ENCODE assay signal across 15 cellular contexts in the genomic region with DNA sequence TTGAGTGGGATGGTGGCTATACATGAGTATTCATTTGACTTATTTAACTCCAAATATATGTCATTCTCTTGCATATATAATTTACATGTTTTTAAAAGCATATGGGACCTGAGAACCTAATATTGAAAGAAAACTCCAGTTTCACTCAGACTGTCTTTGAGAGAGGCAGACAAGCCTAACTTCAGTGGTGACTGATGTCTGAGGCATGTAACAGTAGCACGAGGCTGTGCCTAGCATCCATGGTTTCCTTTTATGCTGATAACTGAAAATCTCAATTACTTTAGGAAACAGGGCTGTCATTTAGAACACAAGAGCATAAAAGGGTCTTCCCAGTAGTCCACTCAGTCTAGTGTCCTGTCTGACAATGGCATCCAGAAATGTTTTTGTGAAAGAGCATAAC. TPM values are rescaled to one million over a fixed set of nuclear protein-coding genes. Genes with fewer than 3 reads are reported as not detected.
DNase-seq lines count a peak whose midpoint lies in the region; ATAC-seq and TF ChIP-seq lines count a peak whose summit lies in the region.
"Had no signal": no experiment of that assay in that cellular context is flagged by ENCODE, and none has a peak within 500 bp of the region (broad histone marks: within the 10 kb centered on the region; RNA-seq: fewer than 3 reads in every experiment).

No MANE protein-coding gene starts in this region.

- CTCF ChIA-PET in OCI-LY7 (lab: Charles Lee; ENCODE audit: unreplicated experiment), result no interaction called here

- peak overlapping the region in 1 of 2 donors; percentile 78 for H3K4me3 Mint-ChIP-seq in activated T-cell treated with anti-CD3 and anti-CD28 coated beads, Interleukin-2, amount 50 U/mL, for 72 hours
- H3K4me3 Mint-ChIP-seq in activated T-cell treated with anti-CD3 and anti-CD28 coated beads, Interleukin-2, amount 50 U/mL, for 4 hours, result no peak overlapping the region
- H3K4me3 Mint-ChIP-seq in effector memory CD8-positive, alpha-beta T cell, result peak overlapping the region; percentile 68 to 84
- H3K4me3 Mint-ChIP-seq in stimulated activated effector memory CD8-positive, alpha-beta T cell treated with anti-CD3 and anti-CD28 coated beads, Interleukin-12 subunit alpha, Interleukin-12 subunit beta, amount 100 ng/mL, for 72 hours, result peak overlapping the region; percentile 58

- peaks cover 38% of the 10 kb centered on the region for H3K4me1 Mint-ChIP-seq in activated T-cell treated with anti-CD3 and anti-CD28 coated beads, Interleukin-2, amount 50 U/mL, for 72 hours (ENCODE audit: low read depth)
- peaks cover 39% of the 10 kb centered on the region for H3K4me1 Mint-ChIP-seq in activated T-cell treated with anti-CD3 and anti-CD28 coated beads, Interleukin-2, amount 50 U/mL, for 4 hours (ENCODE audit: low read depth)
- H3K4me1 Mint-ChIP-seq in effector memory CD8-positive, alpha-beta T cell (ENCODE audit: low read depth in 2 of 2), result peaks cover 20 to 35% of the 10 kb centered on the region in 2 donors
- peaks cover 42% of the 10 kb centered on the region for H3K4me1 Mint-ChIP-seq in stimulated activated effector memory CD8-positive, alpha-beta T cell treated with anti-CD3 and anti-CD28 coated beads, Interleukin-12 subunit alpha, Interleukin-12 subunit beta, amount 100 ng/mL, for 72 hours

- no peaks in the 10 kb centered on the region for H3K9me3 Mint-ChIP-seq in activated T-cell treated with anti-CD3 and anti-CD28 coated beads, Interleukin-2, amount 50 U/mL, for 72 hours
- no peaks in the 10 kb centered on the region for H3K9me3 Mint-ChIP-seq in activated T-cell treated with anti-CD3 and anti-CD28 coated beads, Interleukin-2, amount 50 U/mL, for 4 hours
- no peaks in the 10 kb centered on the region for H3K9me3 Mint-ChIP-seq in effector memory CD8-positive, alpha-beta T cell
- no peaks in the 10 kb centered on the region for H3K9me3 Mint-ChIP-seq in stimulated activated effector memory CD8-positive, alpha-beta T cell treated with anti-CD3 and anti-CD28 coated beads, Interleukin-12 subunit alpha, Interleukin-12 subunit beta, amount 100 ng/mL, for 72 hours
- H3K9me3 Mint-ChIP-seq: immature natural killer cell had no signal

- H3K36me3 ChIP-seq in OCI-LY7 (ENCODE audit: insufficient read depth, low read length) (no peaks in the 10 kb centered on the region), left ventricle myocardium inferior (no peaks in the 10 kb centered on the region)

- peak in 1 of 2 donors; percentile 25 for ATAC-seq in activated T-cell treated with anti-CD3 and anti-CD28 coated beads, Interleukin-2, amount 50 U/mL, for 72 hours (replicated peaks in 1 of 2)
- ATAC-seq in activated T-cell treated with anti-CD3 and anti-CD28 coated beads, Interleukin-2, amount 50 U/mL, for 4 hours, result no peak
- no peak for ATAC-seq in effector memory CD8-positive, alpha-beta T cell (replicated peaks)
- peak; percentile 24 for ATAC-seq in stimulated activated effector memory CD8-positive, alpha-beta T cell treated with anti-CD3 and anti-CD28 coated beads, Interleukin-12 subunit alpha, Interleukin-12 subunit beta, amount 100 ng/mL, for 72 hours
- ATAC-seq in HG02678 (IDR thresholded peaks at IDR 0.05; ENCODE audit: unreplicated experiment), result no peak
- ATAC-seq: Right ventricle myocardium inferior had no signal

- H3K27ac Mint-ChIP-seq in activated T-cell treated with anti-CD3 and anti-CD28 coated beads, Interleukin-2, amount 50 U/mL, for 72 hours, result peak overlapping the region; percentile 77
- H3K27ac Mint-ChIP-seq in effector memory CD8-positive, alpha-beta T cell, result peak overlapping the region; percentile 62 to 91
- peak overlapping the region; percentile 84 for H3K27ac Mint-ChIP-seq in stimulated activated effector memory CD8-positive, alpha-beta T cell treated with anti-CD3 and anti-CD28 coated beads, Interleukin-12 subunit alpha, Interleukin-12 subunit beta, amount 100 ng/mL, for 72 hours

- no peak for DNase-seq in activated T-cell treated with anti-CD3 and anti-CD28 coated beads, Interleukin-2, amount 50 U/mL, for 72 hours
- no peak for DNase-seq in activated T-cell treated with anti-CD3 and anti-CD28 coated beads, Interleukin-2, amount 50 U/mL, for 4 hours
- DNase-seq in OCI-LY7 (ENCODE audit: low spot score), result no peak
- no peak for DNase-seq in effector memory CD8-positive, alpha-beta T cell
- no peak for DNase-seq in stimulated activated effector memory CD8-positive, alpha-beta T cell treated with anti-CD3 and anti-CD28 coated beads, Interleukin-12 subunit alpha, Interleukin-12 subunit beta, amount 100 ng/mL, for 72 hours (ENCODE audit: low spot score in 2 of 2)
- no peak for DNase-seq in cardiac septum (ENCODE audit: low spot score)
- DNase-seq in left ventricle myocardium inferior, result no peak
- DNase-seq: activated CD4-positive, alpha-beta T cell treated with anti-CD3 and anti-CD28 coated beads, Interleukin-2, amount 50 U/mL, for 1 hour; effector memory CD4-positive, alpha-beta T cell; immature natural killer cell; mesendoderm; NCI-H2029 treated with DMSO at 0.1 percent for 48 hours; occipital lobe had no signal

- H3K4me1 ChIP-seq in OCI-LY7 (ENCODE audit: insufficient read depth, low read length, poor library complexity, severe bottlenecking) (peaks cover 29% of the 10 kb centered on the region), left ventricle myocardium inferior (peaks cover 51% of the 10 kb centered on the region)

- peak overlapping the region; percentile 16; the same call in 1 of the 2 replicates for H2AFZ ChIP-seq in OCI-LY7 (ENCODE audit: low read length)

- TF ChIP-seq CTCF in OCI-LY7 (conservative IDR thresholded peaks at IDR 0.05; ENCODE audit: low read length) (no peak), left ventricle myocardium inferior (IDR thresholded peaks at IDR 0.05; ENCODE audit: borderline replicate concordance) (no peak)

- H4K20me1 ChIP-seq in OCI-LY7 (ENCODE audit: insufficient read depth, low read length), result no peaks in the 10 kb centered on the region

- no peaks in the 10 kb centered on the region for H3K9me2 ChIP-seq in OCI-LY7 (ENCODE audit: insufficient read depth, low read length)

- POLR2A ChIA-PET in OCI-LY7 (lab: Charles Lee), result interaction anchor here (0.7 to 1.1 kb wide), 2 partner anchors 39 to 60 kb away, joined by 3 read pairs; no protein-coding TSS in a partner anchor

- H3K79me2 ChIP-seq in OCI-LY7 (ENCODE audit: insufficient read depth, low read depth, low read length), result no peaks in the 10 kb centered on the region

- BruUV-seq in OCI-LY7 (replicated peaks; lab: Mats Ljungman, UMichigan), result no TSS peak

- H3K9me3 ChIP-seq in OCI-LY7 (ENCODE audit: low read length) (no peaks in the 10 kb centered on the region), left ventricle myocardium inferior (replicated peaks) (no peaks in the 10 kb centered on the region)

- no peaks in the 10 kb centered on the region for H3K27me3 Mint-ChIP-seq in activated T-cell treated with anti-CD3 and anti-CD28 coated beads, Interleukin-2, amount 50 U/mL, for 72 hours (ENCODE audit: low read depth)
- no peaks in the 10 kb centered on the region for H3K27me3 Mint-ChIP-seq in activated T-cell treated with anti-CD3 and anti-CD28 coated beads, Interleukin-2, amount 50 U/mL, for 4 hours (ENCODE audit: low read depth)
- no peaks in the 10 kb centered on the region for H3K27me3 Mint-ChIP-seq in effector memory CD8-positive, alpha-beta T cell

- H3K27ac ChIP-seq in OCI-LY7 (ENCODE audit: low read depth, low read length, poor library complexity, severe bottlenecking), result no peak overlapping the region
- H3K27ac ChIP-seq in left ventricle myocardium inferior (replicated peaks), result no peak overlapping the region

- no peak overlapping the region for H3K4me2 ChIP-seq in OCI-LY7 (ENCODE audit: low read length)

- no peak overlapping the region for H3K4me3 ChIP-seq in OCI-LY7 (ENCODE audit: low read depth, low read length, poor library complexity, severe bottlenecking)
- H3K4me3 ChIP-seq in left ventricle myocardium inferior, result no peak overlapping the region

- intact Hi-C loops in OCI-LY7 (cut with micrococcal nuclease; ENCODE audit: unreplicated experiment), result no loop called here
- intact Hi-C loops in cardiac septum (cut with DNase I), result no loop called here
- intact Hi-C loops in left ventricle myocardium inferior (cut with micrococcal nuclease), result no loop called here

- H3K27me3 ChIP-seq in left ventricle myocardium inferior (ENCODE audit: low read depth), result no peaks in the 10 kb centered on the region

- H3K36me3 Mint-ChIP-seq in activated T-cell treated with anti-CD3 and anti-CD28 coated beads, Interleukin-2, amount 50 U/mL, for 72 hours (ENCODE audit: insufficient read depth in 2 of 2), result no peaks in the 10 kb centered on the region
- no peaks in the 10 kb centered on the region for H3K36me3 Mint-ChIP-seq in activated T-cell treated with anti-CD3 and anti-CD28 coated beads, Interleukin-2, amount 50 U/mL, for 4 hours (ENCODE audit: insufficient read depth)
- no peaks in the 10 kb centered on the region for H3K36me3 Mint-ChIP-seq in effector memory CD8-positive, alpha-beta T cell (ENCODE audit: insufficient read depth)
- peaks cover 7% of the 10 kb centered on the region for H3K36me3 Mint-ChIP-seq in stimulated activated effector memory CD8-positive, alpha-beta T cell treated with anti-CD3 and anti-CD28 coated beads, Interleukin-12 subunit alpha, Interleukin-12 subunit beta, amount 100 ng/mL, for 72 hours
- H3K36me3 Mint-ChIP-seq: immature natural killer cell had no signal

RNA-seq across cellular contexts. Expression of a gene that starts 24.2 kb away (rescaled TPM):
- 10 to 100 TPM; 90.9 to 91.4 TPM for total RNA-seq in activated T-cell treated with anti-CD3 and anti-CD28 coated beads, Interleukin-2, amount 50 U/mL, for 72 hours
- 100 to 1,000 TPM; 139 to 148 (median 141) TPM for total RNA-seq in activated T-cell treated with anti-CD3 and anti-CD28 coated beads, Interleukin-2, amount 50 U/mL, for 4 hours
- 24.6 and 27.9 TPM in 2 replicates for total RNA-seq in OCI-LY7 (2014; rRNA removed; shearing (Covaris generic))
- total RNA-seq in OCI-LY7 (2022) (92.2 and 94.8 TPM in 2 replicates), cardiac septum (75.2 TPM), left ventricle myocardium inferior (68.2 TPM)

RNA-seq across cellular contexts. Expression of a gene that starts 48.6 kb away (rescaled TPM):
- total RNA-seq in activated T-cell treated with anti-CD3 and anti-CD28 coated beads, Interleukin-2, amount 50 U/mL, for 72 hours, result 10 to 100 TPM; 25.9 to 27.0 TPM
- total RNA-seq in activated T-cell treated with anti-CD3 and anti-CD28 coated beads, Interleukin-2, amount 50 U/mL, for 4 hours, result 10 to 100 TPM; 39.8 to 47.0 (median 41.4) TPM
- 18.5 and 23.0 TPM in 2 replicates for total RNA-seq in OCI-LY7 (2014; rRNA removed; shearing (Covaris generic))
- total RNA-seq in OCI-LY7 (2022) (33.4 and 37.3 TPM in 2 replicates), cardiac septum (19.8 TPM), left ventricle myocardium inferior (18.1 TPM)

RNA-seq across cellular contexts. Expression of a gene that starts 48.7 kb away (rescaled TPM):
- total RNA-seq in activated T-cell treated with anti-CD3 and anti-CD28 coated beads, Interleukin-2, amount 50 U/mL, for 72 hours, result 10 to 100 TPM; 43.7 to 50.7 TPM
- 10 to 100 TPM; 40.6 to 47.8 (median 43.1) TPM for total RNA-seq in activated T-cell treated with anti-CD3 and anti-CD28 coated beads, Interleukin-2, amount 50 U/mL, for 4 hours
- 33.5 and 42.6 TPM in 2 replicates for total RNA-seq in OCI-LY7 (2014; rRNA removed; shearing (Covaris generic))
- 56.3 and 60.3 TPM in 2 replicates for total RNA-seq in OCI-LY7 (2022)
- total RNA-seq in cardiac septum, result 1.8 TPM
- total RNA-seq in left ventricle myocardium inferior, result 1.3 TPM

RNA-seq across cellular contexts. Expression of a gene that starts 53.4 kb away (rescaled TPM):
- 10 to 100 TPM; 13.9 to 22.3 TPM for total RNA-seq in activated T-cell treated with anti-CD3 and anti-CD28 coated beads, Interleukin-2, amount 50 U/mL, for 72 hours
- 10 to 100 TPM in 2 of 3 donors, 1 to 10 TPM in 1; 7.3 to 18.9 (median 12.2) TPM for total RNA-seq in activated T-cell treated with anti-CD3 and anti-CD28 coated beads, Interleukin-2, amount 50 U/mL, for 4 hours
- not detected in 2 replicates for total RNA-seq in OCI-LY7 (2014; rRNA removed; shearing (Covaris generic))
- total RNA-seq in OCI-LY7 (2022) (not detected in 2 replicates), cardiac septum (129 TPM), left ventricle myocardium inferior (194 TPM)

Comparison
In these comparisons a context has a peak if more than half of its experiments do, and no peak if none do; other contexts are left out.
1. RNA of a gene that starts 48.7 kb away (total RNA-seq): 33.5 to 60.3 TPM in OCI-LY7, 43.7 to 50.7 TPM in activated T-cell treated with anti-CD3 and anti-CD28 coated beads, Interleukin-2, amount 50 U/mL, for 72 hours and 40.6 to 47.8 TPM in activated T-cell treated with anti-CD3 and anti-CD28 coated beads, Interleukin-2, amount 50 U/mL, for 4 hours; 1.8 TPM in cardiac septum (single experiment) and 1.3 TPM in left ventricle myocardium inferior (single experiment); every median in the first group is over 10 times any median in the second.
2. Peak in every context shown above with its lines, with median percentiles within 50 percentile points of each other: H3K27ac Mint-ChIP-seq.